In the genomic region with DNA sequence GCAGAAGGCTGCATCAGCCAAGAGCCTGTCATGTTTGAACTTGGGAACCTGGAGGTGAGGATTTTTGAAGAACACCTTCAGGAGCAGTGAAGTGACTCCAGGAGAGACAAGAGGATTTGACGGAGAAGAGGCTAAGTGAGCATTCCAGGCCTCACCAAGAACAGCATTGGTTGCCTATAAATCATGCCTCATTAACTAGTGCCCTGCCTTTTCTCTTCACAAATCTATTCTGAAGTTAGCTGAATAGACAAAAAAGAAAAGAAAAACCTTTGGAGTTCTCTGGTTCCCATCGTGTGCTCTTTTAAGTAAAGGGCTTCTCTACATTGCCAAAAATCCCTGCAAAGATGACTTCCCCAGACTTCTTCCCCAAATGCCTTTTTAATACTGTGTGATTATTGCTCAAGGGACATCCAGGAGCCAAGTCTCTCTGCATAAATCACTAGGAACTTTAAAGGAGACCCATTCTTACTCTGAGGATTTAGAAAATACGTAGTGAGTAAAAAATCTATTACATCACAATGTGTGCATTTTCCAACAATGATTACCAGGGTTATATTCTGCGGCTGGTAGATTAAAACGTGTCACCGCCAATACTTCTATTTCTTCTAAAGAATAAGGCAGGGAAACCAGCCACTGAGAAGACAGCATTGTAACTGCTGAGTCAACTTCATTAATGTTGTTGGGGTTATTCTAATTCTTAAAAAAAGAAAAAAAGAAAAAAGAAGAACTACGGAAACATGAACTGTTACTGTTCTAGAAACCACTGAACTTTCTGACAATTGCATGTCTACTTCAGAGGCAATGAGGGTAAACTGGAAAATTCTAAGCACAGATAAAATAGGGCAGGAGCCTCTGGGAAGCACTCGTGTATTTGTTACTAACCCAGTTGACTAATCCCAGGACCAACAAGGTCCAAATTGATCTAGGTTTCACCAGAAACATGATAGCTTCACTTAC, we compare ENCODE assay signal across 20 cellular contexts.
DNase-seq lines count a peak whose midpoint lies in the region; ATAC-seq, FAIRE-seq and TF ChIP-seq lines count a peak whose summit lies in the region.
"Had no signal": no experiment of that assay in that cellular context is flagged by ENCODE, and none has a peak within 500 bp of the region (broad histone marks: within the 10 kb centered on the region; RNA-seq: fewer than 3 reads in every experiment).

No MANE protein-coding gene starts in this region.

- H3K4me3 Mint-ChIP-seq in GM23338 (no peak overlapping the region), HFFc6 (no peak overlapping the region)
- H3K4me3 Mint-ChIP-seq: stimulated activated naive CD8-positive, alpha-beta T cell treated with anti-CD3 and anti-CD28 coated beads, Interleukin-15, Interleukin-2, amounts not matched to agents 100 ng/mL and 50 ng/mL, for 24 hours had no signal

- H3K27ac ChIP-seq in GM23338 (ENCODE audit: low read depth): no peak overlapping the region
- no peak overlapping the region for H3K27ac ChIP-seq in H1 (ENCODE audit: low read depth, low read length)

- H3K27me3 ChIP-seq in GM23338 (ENCODE audit: insufficient read depth) (no peaks in the 10 kb centered on the region), H1 (replicated peaks in 1 of 4; ENCODE audit: control insufficient read depth in 3 of 4, extremely low read depth in 1 of 4, insufficient read depth in 3 of 4, low read length in 3 of 4) (no peaks in the 10 kb centered on the region)

- no peak for FAIRE-seq in H1 (lab: Jason Lieb, UNC)
- FAIRE-seq: frontal cortex, HepG2, small intestine had no signal

- H2BK20ac ChIP-seq in H1 (ENCODE audit: low read length): 0 out of 2 replicates have a peak overlapping the region, but pooled peaks have one; percentile 22

- no peak overlapping the region for H2BK15ac ChIP-seq in H1 (ENCODE audit: low read length)

- no peak for TF ChIP-seq POLR2A in H1 (IDR thresholded peaks at IDR 0.05; ENCODE audit: control extremely low read depth in 1 of 2, low read depth in 2 of 2, low read length in 2 of 2)

- POLR2A ChIA-PET in H1 (lab: Charles Lee; ENCODE audit: partially characterized antibody): no interaction called here

- H4K91ac ChIP-seq in H1 (replicated peaks; ENCODE audit: insufficient read length, low read length): no peak overlapping the region

- H3K9me3 ChIP-seq in H1 (ENCODE audit: insufficient read depth in 2 of 2, low read depth in 1 of 2, low read length in 1 of 2): no peaks in the 10 kb centered on the region

- H3K4me2 ChIP-seq in GM23338 (no peak overlapping the region), H1 (ENCODE audit: insufficient read depth in 1 of 2, low read depth in 2 of 2, low read length in 2 of 2) (no peak overlapping the region)

- H3K9ac ChIP-seq in H1 (replicated peaks in 1 of 4; ENCODE audit: extremely low read depth in 1 of 4, low read depth in 3 of 4, low read length in 3 of 4): no peak overlapping the region

- H3K36me3 Mint-ChIP-seq in GM23338 (ENCODE audit: low read depth): no peaks in the 10 kb centered on the region
- no peaks in the 10 kb centered on the region for H3K36me3 Mint-ChIP-seq in HFFc6 (ENCODE audit: low read depth)

- no peak overlapping the region for H3K56ac ChIP-seq in H1 (replicated peaks; ENCODE audit: insufficient read length, low read depth, low read length)

- no peak for TF ChIP-seq EP300 in H1 (IDR thresholded peaks at IDR 0.05; ENCODE audit: borderline replicate concordance in 1 of 2, low read depth in 2 of 2, low read length in 2 of 2)

- H3K79me1 ChIP-seq in H1 (ENCODE audit: low read depth, low read length): no peaks in the 10 kb centered on the region

- no peaks in the 10 kb centered on the region for H3K79me2 ChIP-seq in GM23338 (replicated peaks; ENCODE audit: insufficient read depth)
- no peaks in the 10 kb centered on the region for H3K79me2 ChIP-seq in H1 (ENCODE audit: control insufficient read depth in 1 of 2, insufficient read depth in 2 of 2, low read length in 2 of 2)

- WGBS in H1 (ENCODE audit: extremely low coverage in 1 of 2, insufficient coverage in 1 of 2, insufficient read length in 1 of 2, insufficient replicate concordance in 2 of 2, low coverage in 1 of 2, low lambda C conversion rate in 2 of 2, missing lambda C conversion rate in 1 of 2), 2 experiments: 81% methylated on average over 8 of the region's 8 CpGs; no CpG with 5 or more reads in 1 of the 2 experiments

- ATAC-seq in GM23338 (no peak), omental fat pad (ENCODE audit: low FRiP score) (peak; percentile 49)
- ATAC-seq in stimulated activated naive CD8-positive, alpha-beta T cell treated with anti-CD3 and anti-CD28 coated beads, Interleukin-15, Interleukin-2, amounts not matched to agents 100 U/mL and 50 U/mL, for 24 hours: no peak
- ATAC-seq: HepG2 had no signal

- H3K9me2 ChIP-seq in GM23338 (ENCODE audit: insufficient read depth): no peaks in the 10 kb centered on the region

- H3K18ac ChIP-seq in H1 (ENCODE audit: extremely low read depth, low read length): no peak overlapping the region

- H3K4me3 ChIP-seq in AG10803 (ENCODE audit: low read length): no peak overlapping the region
- no peak overlapping the region for H3K4me3 ChIP-seq in GM23338
- H3K4me3 ChIP-seq in H1 (ENCODE audit: extremely low read depth in 1 of 4, insufficient read depth in 2 of 4, low read depth in 3 of 4, low read length in 4 of 4): no peak overlapping the region

- no peak overlapping the region for H3K4ac ChIP-seq in H1 (replicated peaks; ENCODE audit: insufficient read length, low read depth, low read length)

- H3K23me2 ChIP-seq in H1 (ENCODE audit: low read depth, low read length): no peaks in the 10 kb centered on the region

- H4K5ac ChIP-seq in H1 (ENCODE audit: insufficient read length, low read depth, low read length): no peak overlapping the region

- H2BK5ac ChIP-seq in H1 (ENCODE audit: low read depth, low read length): no peak overlapping the region

- H2AK5ac ChIP-seq in H1 (ENCODE audit: low read depth, low read length): no peak overlapping the region

- peaks cover 7% of the 10 kb centered on the region for H3K27me3 Mint-ChIP-seq in GM23338 (ENCODE audit: insufficient read depth, low read depth, poor library complexity)
- H3K27me3 Mint-ChIP-seq in HFFc6 (ENCODE audit: insufficient read depth): no peaks in the 10 kb centered on the region; the same call in none of the 2 replicates
- H3K27me3 Mint-ChIP-seq: stimulated activated naive CD8-positive, alpha-beta T cell treated with anti-CD3 and anti-CD28 coated beads, Interleukin-15, Interleukin-2, amounts not matched to agents 100 ng/mL and 50 ng/mL, for 24 hours had no signal

- H3K27ac Mint-ChIP-seq in GM23338: no peak overlapping the region
- no peak overlapping the region for H3K27ac Mint-ChIP-seq in HFFc6
- H3K27ac Mint-ChIP-seq: stimulated activated naive CD8-positive, alpha-beta T cell treated with anti-CD3 and anti-CD28 coated beads, Interleukin-15, Interleukin-2, amounts not matched to agents 100 ng/mL and 50 ng/mL, for 24 hours had no signal

- no peak overlapping the region for H2BK12ac ChIP-seq in H1 (ENCODE audit: low read depth, low read length)

- DNase-seq in AG10803 (ENCODE audit: low read depth) (peak; percentile 83), GM23338 (ENCODE audit: low spot score) (no peak), H1 (ENCODE audit: low read depth in 1 of 2, low spot score in 2 of 2) (no peak), omental fat pad (ENCODE audit: low spot score) (no peak), NCI-H128 (lab: John Stamatoyannopoulos, UW; ENCODE audit: unreplicated experiment) (no peak), HFFc6 (no peak), OCI-M1 (lab: John Stamatoyannopoulos, UW) (no peak)
- no peak for DNase-seq in stimulated activated naive CD8-positive, alpha-beta T cell treated with anti-CD3 and anti-CD28 coated beads, Interleukin-15, Interleukin-2, amounts not matched to agents 100 U/mL and 50 U/mL, for 24 hours
- DNase-seq: activated CD8-positive, alpha-beta memory T cell treated with anti-CD3 and anti-CD28 coated beads for 24 hours; activated effector memory CD4-positive, alpha-beta T cell treated with Interleukin-2 at 50 U/mL for 16 hours; DND-41; effector CD8-positive, alpha-beta T cell; midbrain; NCI-H1048; NK-92 treated with Interleukin-12 subunit alpha and Interleukin-12 subunit beta, amount 100 ng/mL, for 24 hours; nucleus accumbens; small intestine had no signal

- H3K36me3 ChIP-seq in GM23338 (ENCODE audit: insufficient read depth) (no peaks in the 10 kb centered on the region), H1 (ENCODE audit: control insufficient read depth in 2 of 4, insufficient read depth in 4 of 4, low read length in 3 of 4) (no peaks in the 10 kb centered on the region)

- TF ChIP-seq CTCF in AG10803 (conservative IDR thresholded peaks at IDR 0.05; ENCODE audit: low read length) (no peak), GM23338 (conservative IDR thresholded peaks at IDR 0.05; ENCODE audit: low read depth in 2 of 2) (no peak), H1 (IDR thresholded peaks at IDR 0.05; ENCODE audit: control extremely low read depth in 1 of 3, insufficient read depth in 1 of 3, low read depth in 1 of 3, low read length in 3 of 3) (no peak), omental fat pad (IDR thresholded peaks at IDR 0.05) (no peak), HFFc6 (IDR thresholded peaks at IDR 0.05) (no peak)

- H3K14ac ChIP-seq in H1 (ENCODE audit: insufficient read length): no peak overlapping the region

- no peaks in the 10 kb centered on the region for H3K9me3 Mint-ChIP-seq in GM23338
- H3K9me3 Mint-ChIP-seq in HFFc6: no peaks in the 10 kb centered on the region
- H3K9me3 Mint-ChIP-seq: stimulated activated naive CD8-positive, alpha-beta T cell treated with anti-CD3 and anti-CD28 coated beads, Interleukin-15, Interleukin-2, amounts not matched to agents 100 ng/mL and 50 ng/mL, for 24 hours had no signal

- CTCF ChIA-PET in H1 (lab: Charles Lee; ENCODE audit: partially characterized antibody): no interaction called here

- H2BK120ac ChIP-seq in H1 (replicated peaks; ENCODE audit: low read depth, low read length): no peak overlapping the region

- H3K4me1 ChIP-seq in GM23338 (ENCODE audit: insufficient read depth): peaks cover 4% of the 10 kb centered on the region
- H3K4me1 ChIP-seq in H1 (replicated peaks in 1 of 4; ENCODE audit: control insufficient read depth in 3 of 4, insufficient read depth in 4 of 4, low read length in 3 of 4): peaks cover 0 to 5% (median 1%) of the 10 kb centered on the region in 4 experiments; a peak in 2 of 7 replicates

- H3K4me1 Mint-ChIP-seq in GM23338 (peaks cover 17% of the 10 kb centered on the region; the same call in 2 of the 3 replicates), HFFc6 (ENCODE audit: low read depth) (peaks cover 9% of the 10 kb centered on the region; the same call in 1 of the 2 replicates)

- H4K20me1 ChIP-seq in GM23338 (replicated peaks; ENCODE audit: insufficient read depth): no peaks in the 10 kb centered on the region
- H4K20me1 ChIP-seq in H1 (replicated peaks in 1 of 2; ENCODE audit: control insufficient read depth in 1 of 2, insufficient read depth in 2 of 2, low read length in 2 of 2): no peaks in the 10 kb centered on the region

- no peaks in the 10 kb centered on the region for H3F3A ChIP-seq in GM23338 (replicated peaks; ENCODE audit: low read depth)

- no peak overlapping the region for H3K23ac ChIP-seq in H1 (ENCODE audit: insufficient read length)

- H4K8ac ChIP-seq in H1 (ENCODE audit: extremely low read depth, insufficient read depth, low read length): no peak overlapping the region

- no peak for TF ChIP-seq RAD21 in H1 (IDR thresholded peaks at IDR 0.05 in 1 of 2, conservative IDR thresholded peaks at IDR 0.05 in 1 of 2; ENCODE audit: low read depth in 2 of 2, low read length in 2 of 2)

- H2AFZ ChIP-seq in GM23338: 0 out of 2 replicates have a peak overlapping the region, but pooled peaks have one; percentile 25
- no peak overlapping the region for H2AFZ ChIP-seq in H1 (ENCODE audit: low read length)
